In genomic region chr13:43061496-43062280, GRCh38 we compare ENCODE assay signal across 18 cellular contexts. TPM values are rescaled to one million over a fixed set of nuclear protein-coding genes. Genes with fewer than 3 reads are reported as not detected.
DNase-seq lines count a peak whose midpoint lies in the region; ATAC-seq, FAIRE-seq and TF ChIP-seq lines count a peak whose summit lies in the region.
"Had no signal": no experiment of that assay in that cellular context is flagged by ENCODE, and none has a peak within 500 bp of the region (broad histone marks: within the 10 kb centered on the region; RNA-seq: fewer than 3 reads in every experiment).

No MANE protein-coding gene starts in this region.

- no peak overlapping the region for H3K9ac ChIP-seq in H1 (replicated peaks in 1 of 4; ENCODE audit: extremely low read depth in 1 of 4, low read depth in 3 of 4, low read length in 3 of 4)
- H3K9ac ChIP-seq in smooth muscle cell (ENCODE audit: low read depth), result no peak overlapping the region
- H3K9ac ChIP-seq: GM23248 had no signal

- H3K27ac ChIP-seq in H1 (ENCODE audit: low read depth, low read length), result no peak overlapping the region
- peak overlapping the region; percentile 88 for H3K27ac ChIP-seq in smooth muscle cell (ENCODE audit: low read depth)
- H3K27ac ChIP-seq: ascending aorta, GM23248, right atrium auricular region, transverse colon had no signal

- FAIRE-seq in H1 (lab: Jason Lieb, UNC) (no peak), urothelium cell line (lab: Jason Lieb, UNC) (no peak)

- no peak overlapping the region for H3K56ac ChIP-seq in H1 (replicated peaks; ENCODE audit: insufficient read length, low read depth, low read length)

- peak overlapping the region; percentile 53; the same call in 1 of the 2 replicates for H2AK5ac ChIP-seq in H1 (ENCODE audit: low read depth, low read length)

- H3K4me2 ChIP-seq in H1 (ENCODE audit: insufficient read depth in 1 of 2, low read depth in 2 of 2, low read length in 2 of 2), result no peak overlapping the region
- H3K4me2 ChIP-seq in smooth muscle cell, result peak overlapping the region; percentile 44

- no peaks in the 10 kb centered on the region for H4K20me1 ChIP-seq in H1 (replicated peaks in 1 of 2; ENCODE audit: control insufficient read depth in 1 of 2, insufficient read depth in 2 of 2, low read length in 2 of 2)
- no peaks in the 10 kb centered on the region for H4K20me1 ChIP-seq in smooth muscle cell (ENCODE audit: low read depth)

- H3K27me3 ChIP-seq in H1 (replicated peaks in 1 of 4; ENCODE audit: control insufficient read depth in 3 of 4, extremely low read depth in 1 of 4, insufficient read depth in 3 of 4, low read length in 3 of 4) (no peaks in the 10 kb centered on the region), smooth muscle cell (ENCODE audit: low read depth) (no peaks in the 10 kb centered on the region)
- H3K27me3 ChIP-seq: ascending aorta, right atrium auricular region, transverse colon had no signal

- CTCF ChIA-PET in H1 (lab: Charles Lee; ENCODE audit: partially characterized antibody), result interaction anchor here (1.2 kb wide), 2 partner anchors 24 to 92 kb away, joined by 3 to 5 read pairs; no protein-coding TSS in a partner anchor

- TF ChIP-seq EP300 in H1 (IDR thresholded peaks at IDR 0.05; ENCODE audit: borderline replicate concordance in 1 of 2, low read depth in 2 of 2, low read length in 2 of 2), result no peak

- peaks cover 14% of the 10 kb centered on the region for H3F3A ChIP-seq in smooth muscle cell (ENCODE audit: low read depth)

- no peak overlapping the region for H3K4ac ChIP-seq in H1 (replicated peaks; ENCODE audit: insufficient read length, low read depth, low read length)

- H4K91ac ChIP-seq in H1 (replicated peaks; ENCODE audit: insufficient read length, low read length), result no peak overlapping the region

- no peak overlapping the region for H2BK15ac ChIP-seq in H1 (ENCODE audit: low read length)

- H3K23me2 ChIP-seq in H1 (ENCODE audit: low read depth, low read length), result no peaks in the 10 kb centered on the region

- H3K79me2 ChIP-seq in H1 (ENCODE audit: control insufficient read depth in 1 of 2, insufficient read depth in 2 of 2, low read length in 2 of 2) (peaks cover 0 to 26% of the 10 kb centered on the region in 2 experiments; a peak in 1 of 4 replicates), smooth muscle cell (ENCODE audit: low read depth) (peaks cover 15% of the 10 kb centered on the region)

- no peak overlapping the region for H2BK5ac ChIP-seq in H1 (ENCODE audit: low read depth, low read length)

- no peak overlapping the region for H2BK12ac ChIP-seq in H1 (ENCODE audit: low read depth, low read length)

- 89% methylated on average over 5 of the region's 5 CpGs; no CpG with 5 or more reads in 1 of the 2 experiments for WGBS in H1 (ENCODE audit: extremely low coverage in 1 of 2, insufficient coverage in 1 of 2, insufficient read length in 1 of 2, insufficient replicate concordance in 2 of 2, low coverage in 1 of 2, low lambda C conversion rate in 2 of 2, missing lambda C conversion rate in 1 of 2), 2 experiments
- 89% methylated on average over 5 of the region's 5 CpGs for WGBS in smooth muscle cell (ENCODE audit: low lambda C conversion rate)

- H4K5ac ChIP-seq in H1 (ENCODE audit: insufficient read length, low read depth, low read length), result no peak overlapping the region

- H3K36me3 ChIP-seq in H1 (ENCODE audit: control insufficient read depth in 2 of 4, insufficient read depth in 4 of 4, low read length in 3 of 4) (no peaks in the 10 kb centered on the region), smooth muscle cell (ENCODE audit: low read depth) (no peaks in the 10 kb centered on the region)
- H3K36me3 ChIP-seq: ascending aorta, right atrium auricular region had no signal

- H2AFZ ChIP-seq in H1 (ENCODE audit: low read length) (no peak overlapping the region), smooth muscle cell (ENCODE audit: low read depth) (no peak overlapping the region)
- H2AFZ ChIP-seq: GM23248 had no signal

- H2BK20ac ChIP-seq in H1 (ENCODE audit: low read length), result no peak overlapping the region

- TF ChIP-seq CTCF in H1 (IDR thresholded peaks at IDR 0.05; ENCODE audit: control extremely low read depth in 1 of 3, insufficient read depth in 1 of 3, low read depth in 1 of 3, low read length in 3 of 3) (no peak), smooth muscle cell (IDR thresholded peaks at IDR 0.05; ENCODE audit: borderline replicate concordance, insufficient read depth, poor library complexity, severe bottlenecking) (no peak)

- H3K23ac ChIP-seq in H1 (ENCODE audit: insufficient read length), result no peak overlapping the region

- no peaks in the 10 kb centered on the region for H3K9me3 Mint-ChIP-seq in activated naive CD4-positive, alpha-beta T cell treated with anti-CD3 and anti-CD28 coated beads, Interleukin-2, amount 50 U/mL, for 72 hours

- H4K8ac ChIP-seq in H1 (ENCODE audit: extremely low read depth, insufficient read depth, low read length), result no peak overlapping the region

- H3K36me3 Mint-ChIP-seq in activated naive CD4-positive, alpha-beta T cell treated with anti-CD3 and anti-CD28 coated beads, Interleukin-2, amount 50 U/mL, for 72 hours, result peaks cover 7 to 12% of the 10 kb centered on the region in 2 donors

- POLR2A ChIA-PET in H1 (lab: Charles Lee; ENCODE audit: partially characterized antibody), result no interaction called here

- no peaks in the 10 kb centered on the region for H3K79me1 ChIP-seq in H1 (ENCODE audit: low read depth, low read length)

- no peak overlapping the region for H2BK120ac ChIP-seq in H1 (replicated peaks; ENCODE audit: low read depth, low read length)

- peaks cover 0 to 2% of the 10 kb centered on the region in 2 experiments; a peak in 1 of 4 replicates for H3K9me3 ChIP-seq in H1 (ENCODE audit: insufficient read depth in 2 of 2, low read depth in 1 of 2, low read length in 1 of 2)
- H3K9me3 ChIP-seq in smooth muscle cell (replicated peaks; ENCODE audit: low read depth), result no peaks in the 10 kb centered on the region
- H3K9me3 ChIP-seq: ascending aorta, right atrium auricular region, transverse colon had no signal

- ATAC-seq in activated naive CD4-positive, alpha-beta T cell treated with anti-CD3 and anti-CD28 coated beads, Interleukin-2, amount 50 U/mL, for 72 hours, result peak; percentile 87 to 88
- no peak for ATAC-seq in HG02981 (IDR thresholded peaks at IDR 0.05; ENCODE audit: unreplicated experiment)

- DNase-seq in activated naive CD4-positive, alpha-beta T cell treated with anti-CD3 and anti-CD28 coated beads, Interleukin-2, amount 50 U/mL, for 72 hours (ENCODE audit: low spot score in 2 of 2), result no peak
- no peak for DNase-seq in activated naive CD4-positive, alpha-beta T cell treated with Interleukin-2 at 50 U/mL for 16 hours
- DNase-seq in LoVo (ENCODE audit: low spot score) (peak; percentile 64), H1 (ENCODE audit: low read depth in 1 of 2, low spot score in 2 of 2) (no peak), smooth muscle cell (lab: John Stamatoyannopoulos, UW; ENCODE audit: unreplicated experiment) (no peak), urothelium cell line (ENCODE audit: low spot score) (no peak), NCI-H2081 (lab: John Stamatoyannopoulos, UW) (no peak)
- DNase-seq: effector memory CD4-positive, alpha-beta T cell; GM23248; head of caudate nucleus; NCI-H1417 treated with DMSO at 0.1 percent for 48 hours; NCI-H526; nucleus accumbens; stimulated activated naive CD4-positive, alpha-beta T cell treated with Interleukin-2 at 50 U/mL for 16 hours; transverse colon had no signal

- TF ChIP-seq RAD21 in H1 (IDR thresholded peaks at IDR 0.05 in 1 of 2, conservative IDR thresholded peaks at IDR 0.05 in 1 of 2; ENCODE audit: low read depth in 2 of 2, low read length in 2 of 2), result no peak

- no peak for TF ChIP-seq POLR2A in H1 (IDR thresholded peaks at IDR 0.05; ENCODE audit: control extremely low read depth in 1 of 2, low read depth in 2 of 2, low read length in 2 of 2)

- H3K14ac ChIP-seq in H1 (ENCODE audit: insufficient read length), result no peak overlapping the region

- H3K18ac ChIP-seq in H1 (ENCODE audit: extremely low read depth, low read length), result no peak overlapping the region

- H3K27ac Mint-ChIP-seq in activated naive CD4-positive, alpha-beta T cell treated with anti-CD3 and anti-CD28 coated beads, Interleukin-2, amount 50 U/mL, for 72 hours, result peak overlapping the region; percentile 75 to 84

- no peak overlapping the region for H3K4me3 ChIP-seq in H1 (ENCODE audit: extremely low read depth in 1 of 4, insufficient read depth in 2 of 4, low read depth in 3 of 4, low read length in 4 of 4)
- no peak overlapping the region for H3K4me3 ChIP-seq in smooth muscle cell
- H3K4me3 ChIP-seq: ascending aorta, GM23248, right atrium auricular region, transverse colon had no signal

- peaks cover 0 to 9% (median 5%) of the 10 kb centered on the region in 4 experiments; a peak in 6 of 7 replicates for H3K4me1 ChIP-seq in H1 (replicated peaks in 1 of 4; ENCODE audit: control insufficient read depth in 3 of 4, insufficient read depth in 4 of 4, low read length in 3 of 4)
- peaks cover 40% of the 10 kb centered on the region for H3K4me1 ChIP-seq in smooth muscle cell (ENCODE audit: low read depth)

TF ChIP-seq in H1, 55 proteins besides CTCF, POLR2A, EP300 and RAD21:
- TF ChIP-seq SP1 (IDR thresholded peaks at IDR 0.05; ENCODE audit: low read depth, low read length), result no peak
- TF ChIP-seq EZH2 (IDR thresholded peaks at IDR 0.05; ENCODE audit: low read depth, low read length, severe bottlenecking), result no peak
- no peak for TF ChIP-seq MAFK (IDR thresholded peaks at IDR 0.05; ENCODE audit: low read depth, low read length)
- TF ChIP-seq TEAD4 (IDR thresholded peaks at IDR 0.05; ENCODE audit: low read depth, low read length), result no peak

RNA-seq across cellular contexts. Expression of gene DNAJC15, which starts 38.3 kb away (rescaled TPM):
- total RNA-seq in activated naive CD4-positive, alpha-beta T cell treated with anti-CD3 and anti-CD28 coated beads, Interleukin-2, amount 50 U/mL, for 72 hours, result 10 to 100 TPM in 1 of 2 donors, 1 to 10 TPM in 1; 5.4 to 15.7 TPM
- total RNA-seq in H1 (2021; fragmentation: NEBNext Ultra II Directional; extraction: Animal tissue kit (Norgen Biotek cat#: 25700)), result 5.8 and 6.5 TPM in 2 replicates
- 20.8 and 21.8 TPM in 2 replicates for polyA plus RNA-seq in H1 (2011; rRNA removed)
- polyA plus RNA-seq in H1 (2011; cell fraction: cytosol; rRNA removed), result 23.5 TPM
- 19.1 TPM for polyA plus RNA-seq in H1 (2011; cell fraction: nucleus; rRNA removed)
- polyA plus RNA-seq in H1 (2012, experiment 1 of 2), result 14.2 to 21.8 TPM (median 17.7 TPM) in 4 replicates
- 2.9 TPM for polyA plus RNA-seq in H1 (2012, experiment 2 of 2)
- 2.4 TPM for polyA plus RNA-seq in H1 (2013, experiment 1 of 2)
- 2.5 TPM for polyA plus RNA-seq in H1 (2013, experiment 2 of 2)
- polyA minus RNA-seq in H1 (2011; rRNA and poly(A)+ RNA removed), result 9.1 and 11.8 TPM in 2 replicates
- 21.1 TPM for polyA minus RNA-seq in H1 (2011; cell fraction: cytosol; rRNA and poly(A)+ RNA removed)
- 11.1 TPM for polyA minus RNA-seq in H1 (2011; cell fraction: nucleus; rRNA and poly(A)+ RNA removed)
- 4.3 and 4.4 TPM in 2 replicates for total RNA-seq in smooth muscle cell
- polyA plus RNA-seq in smooth muscle cell, result 6.9 and 15.6 TPM in 2 replicates
